1 cellular context compared by ENCODE assay signal in genomic region chr17:7234100-7235012, GRCh38.
TF ChIP-seq lines count a peak whose summit lies in the region.

TSS of gene DVL2 (minus strand) at chr17:7234517. CDS start at chr17:7234262, 255 bp downstream.

TF ChIP-seq in K562, 482 proteins besides CTCF, POLR2A, EP300 and RAD21 (continued from another document):
- TF ChIP-seq AFF1 (IDR thresholded peaks at IDR 0.05; ENCODE audit: low read depth in 1 of 2, partially characterized antibody in 2 of 2) (peak in 1 of 2 experiments; percentile 84), BRD4 (IDR thresholded peaks at IDR 0.05) (no peak), MCM2 (IDR thresholded peaks at IDR 0.05; ENCODE audit: low read depth) (no peak), ZC3H11A (IDR thresholded peaks at IDR 0.05; ENCODE audit: low read depth, low read length) (no peak), NCOA2 (IDR thresholded peaks at IDR 0.05; ENCODE audit: partially characterized antibody in 2 of 2) (no peak), GTF2B (IDR thresholded peaks at IDR 0.05; ENCODE audit: extremely low read depth, insufficient read length) (no peak), TEAD1 (CRISPR knock-in tag; IDR thresholded peaks at IDR 0.05) (peak in 1 of 2 experiments; percentile 75; a peak in 1 of 4 replicates), GATA2 (CRISPR knock-in tag; IDR thresholded peaks at IDR 0.05) (no peak), WHSC1 (IDR thresholded peaks at IDR 0.05; ENCODE audit: low read length) (no peak), SMARCE1 (IDR thresholded peaks at IDR 0.05) (no peak), U2AF2 (optimal IDR thresholded peaks at IDR 0.05; ENCODE audit: low read depth, low read length) (no peak), CCAR2 (IDR thresholded peaks at IDR 0.05; ENCODE audit: low read depth, low read length) (no peak), GTF2E2 (tag; IDR thresholded peaks at IDR 0.05) (no peak), ELF2 (CRISPR knock-in tag; IDR thresholded peaks at IDR 0.05) (peak; percentile 79), KDM1A (IDR thresholded peaks at IDR 0.05) (no peak)
- TF ChIP-seq, protein P1, sequence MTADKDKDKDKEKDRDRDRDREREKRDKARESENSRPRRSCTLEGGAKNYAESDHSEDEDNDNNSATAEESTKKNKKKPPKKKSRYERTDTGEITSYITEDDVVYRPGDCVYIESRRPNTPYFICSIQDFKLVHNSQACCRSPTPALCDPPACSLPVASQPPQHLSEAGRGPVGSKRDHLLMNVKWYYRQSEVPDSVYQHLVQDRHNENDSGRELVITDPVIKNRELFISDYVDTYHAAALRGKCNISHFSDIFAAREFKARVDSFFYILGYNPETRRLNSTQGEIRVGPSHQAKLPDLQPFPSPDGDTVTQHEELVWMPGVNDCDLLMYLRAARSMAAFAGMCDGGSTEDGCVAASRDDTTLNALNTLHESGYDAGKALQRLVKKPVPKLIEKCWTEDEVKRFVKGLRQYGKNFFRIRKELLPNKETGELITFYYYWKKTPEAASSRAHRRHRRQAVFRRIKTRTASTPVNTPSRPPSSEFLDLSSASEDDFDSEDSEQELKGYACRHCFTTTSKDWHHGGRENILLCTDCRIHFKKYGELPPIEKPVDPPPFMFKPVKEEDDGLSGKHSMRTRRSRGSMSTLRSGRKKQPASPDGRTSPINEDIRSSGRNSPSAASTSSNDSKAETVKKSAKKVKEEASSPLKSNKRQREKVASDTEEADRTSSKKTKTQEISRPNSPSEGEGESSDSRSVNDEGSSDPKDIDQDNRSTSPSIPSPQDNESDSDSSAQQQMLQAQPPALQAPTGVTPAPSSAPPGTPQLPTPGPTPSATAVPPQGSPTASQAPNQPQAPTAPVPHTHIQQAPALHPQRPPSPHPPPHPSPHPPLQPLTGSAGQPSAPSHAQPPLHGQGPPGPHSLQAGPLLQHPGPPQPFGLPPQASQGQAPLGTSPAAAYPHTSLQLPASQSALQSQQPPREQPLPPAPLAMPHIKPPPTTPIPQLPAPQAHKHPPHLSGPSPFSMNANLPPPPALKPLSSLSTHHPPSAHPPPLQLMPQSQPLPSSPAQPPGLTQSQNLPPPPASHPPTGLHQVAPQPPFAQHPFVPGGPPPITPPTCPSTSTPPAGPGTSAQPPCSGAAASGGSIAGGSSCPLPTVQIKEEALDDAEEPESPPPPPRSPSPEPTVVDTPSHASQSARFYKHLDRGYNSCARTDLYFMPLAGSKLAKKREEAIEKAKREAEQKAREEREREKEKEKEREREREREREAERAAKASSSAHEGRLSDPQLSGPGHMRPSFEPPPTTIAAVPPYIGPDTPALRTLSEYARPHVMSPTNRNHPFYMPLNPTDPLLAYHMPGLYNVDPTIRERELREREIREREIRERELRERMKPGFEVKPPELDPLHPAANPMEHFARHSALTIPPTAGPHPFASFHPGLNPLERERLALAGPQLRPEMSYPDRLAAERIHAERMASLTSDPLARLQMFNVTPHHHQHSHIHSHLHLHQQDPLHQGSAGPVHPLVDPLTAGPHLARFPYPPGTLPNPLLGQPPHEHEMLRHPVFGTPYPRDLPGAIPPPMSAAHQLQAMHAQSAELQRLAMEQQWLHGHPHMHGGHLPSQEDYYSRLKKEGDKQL (CRISPR knock-in tag; IDR thresholded peaks at IDR 0.05; ENCODE audit: borderline replicate concordance), result no peak
